ENCODE assay signal across 20 cellular contexts in the genomic region with DNA sequence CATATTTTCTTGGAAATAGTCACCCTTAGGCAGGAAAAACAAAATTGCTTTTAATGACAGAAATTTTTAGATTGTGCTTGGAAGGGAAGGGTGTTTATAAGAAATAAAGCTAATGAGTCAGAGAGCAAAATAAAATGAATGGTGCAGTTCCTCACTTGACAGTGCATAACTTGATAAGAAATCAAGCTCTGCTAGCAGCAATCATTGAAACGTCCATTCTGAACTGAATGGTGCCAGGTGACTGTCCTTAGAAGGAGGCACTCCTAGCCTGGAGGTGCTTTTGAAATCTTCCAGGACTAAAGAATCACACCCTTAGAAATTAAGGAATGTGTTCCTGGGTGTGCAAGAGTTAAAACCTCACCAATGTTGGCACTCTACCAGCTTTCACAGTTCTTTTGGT.
DNase-seq lines count a peak whose midpoint lies in the region; ATAC-seq and TF ChIP-seq lines count a peak whose summit lies in the region.
"Had no signal": no experiment of that assay in that cellular context is flagged by ENCODE, and none has a peak within 500 bp of the region (broad histone marks: within the 10 kb centered on the region; RNA-seq: fewer than 3 reads in every experiment).

No MANE protein-coding gene starts in this region.

- H3K9me3 ChIP-seq in OCI-LY1 (ENCODE audit: low read length) (no peaks in the 10 kb centered on the region), smooth muscle cell (replicated peaks; ENCODE audit: low read depth) (no peaks in the 10 kb centered on the region), WERI-Rb-1 (ENCODE audit: severe bottlenecking) (peaks cover 3% of the 10 kb centered on the region)
- H3K9me3 ChIP-seq: sigmoid colon had no signal

- ATAC-seq in left ventricle myocardium superior (peak; percentile 68), GM21381 (IDR thresholded peaks at IDR 0.05; ENCODE audit: unreplicated experiment) (no peak)
- ATAC-seq: activated naive CD4-positive, alpha-beta T cell treated with anti-CD3 and anti-CD28 coated beads, Interleukin-2, amount 50 U/mL, for 72 hours had no signal

- H3K27me3 ChIP-seq in OCI-LY1 (ENCODE audit: insufficient read depth, low read length) (no peaks in the 10 kb centered on the region), smooth muscle cell (ENCODE audit: low read depth) (no peaks in the 10 kb centered on the region), WERI-Rb-1 (ENCODE audit: insufficient read depth, low read depth, severe bottlenecking) (no peaks in the 10 kb centered on the region)
- H3K27me3 ChIP-seq: brain microvascular endothelial cell, sigmoid colon had no signal

- H3K4me3 ChIP-seq in OCI-LY1 (ENCODE audit: low read depth, low read length, poor library complexity, severe bottlenecking) (no peak overlapping the region), smooth muscle cell (no peak overlapping the region), WERI-Rb-1 (ENCODE audit: low read depth, low read length) (no peak overlapping the region)
- H3K4me3 ChIP-seq: dorsolateral prefrontal cortex, sigmoid colon had no signal

- H2AFZ ChIP-seq in OCI-LY1 (ENCODE audit: low read length) (no peak overlapping the region), smooth muscle cell (ENCODE audit: low read depth) (no peak overlapping the region)

- DNase-seq in amniotic epithelial cell (ENCODE audit: low read depth) (peak; percentile 77), left ventricle myocardium superior (no peak), smooth muscle cell (lab: John Stamatoyannopoulos, UW; ENCODE audit: unreplicated experiment) (no peak), NCI-H1417 (lab: John Stamatoyannopoulos, UW) (no peak), WERI-Rb-1 (no peak)
- DNase-seq: activated CD4-positive, alpha-beta memory T cell treated with anti-CD3 and anti-CD28 coated beads for 36 hours; activated T-cell treated with anti-CD3 and anti-CD28 coated beads, Interleukin-2, amount 50 U/mL, for 1 hour; brain microvascular endothelial cell; DMS53; dorsolateral prefrontal cortex; hippocampal formation; kidney glomerular epithelial cell; MV-4-11; NCI-H2029 treated with DMSO at 0.1 percent for 48 hours; NCI-H526; sigmoid colon had no signal

- H3K36me3 ChIP-seq in OCI-LY1 (ENCODE audit: insufficient read depth, low read length) (no peaks in the 10 kb centered on the region), smooth muscle cell (ENCODE audit: low read depth) (no peaks in the 10 kb centered on the region), WERI-Rb-1 (no peaks in the 10 kb centered on the region)
- H3K36me3 ChIP-seq: brain microvascular endothelial cell, sigmoid colon had no signal

- H3K4me2 ChIP-seq in OCI-LY1 (ENCODE audit: low read length) (no peak overlapping the region; the same call in 1 of the 2 replicates), smooth muscle cell (no peak overlapping the region)

- H3K4me1 ChIP-seq in OCI-LY1 (ENCODE audit: insufficient read depth, low read length, severe bottlenecking): peaks cover 75% of the 10 kb centered on the region
- H3K4me1 ChIP-seq in smooth muscle cell (ENCODE audit: low read depth): peaks cover 67% of the 10 kb centered on the region

- intact Hi-C loops in left ventricle myocardium superior (cut with micrococcal nuclease): no loop called here

- no peaks in the 10 kb centered on the region for H3K9me2 ChIP-seq in OCI-LY1 (ENCODE audit: low read depth, low read length)

- H4K20me1 ChIP-seq in OCI-LY1 (ENCODE audit: insufficient read depth, low read length) (no peaks in the 10 kb centered on the region), smooth muscle cell (ENCODE audit: low read depth) (no peaks in the 10 kb centered on the region)

- H3K9ac ChIP-seq in OCI-LY1 (ENCODE audit: low read length): no peak overlapping the region
- no peak overlapping the region for H3K9ac ChIP-seq in smooth muscle cell (ENCODE audit: low read depth)

- no peaks in the 10 kb centered on the region for H3F3A ChIP-seq in OCI-LY1 (ENCODE audit: insufficient read depth, low read length)
- peaks cover 16% of the 10 kb centered on the region for H3F3A ChIP-seq in smooth muscle cell (ENCODE audit: low read depth)

- 50% methylated on average over 1 of the region's 1 CpG for WGBS in smooth muscle cell (ENCODE audit: low lambda C conversion rate)

- H3K79me2 ChIP-seq in OCI-LY1 (ENCODE audit: insufficient read depth, low read length) (no peaks in the 10 kb centered on the region), smooth muscle cell (ENCODE audit: low read depth) (no peaks in the 10 kb centered on the region)

- H3K27ac ChIP-seq in OCI-LY1 (ENCODE audit: low read depth, low read length, poor library complexity, severe bottlenecking) (peak overlapping the region; percentile 52), smooth muscle cell (ENCODE audit: low read depth) (peak overlapping the region; percentile 86), WERI-Rb-1 (no peak overlapping the region)
- H3K27ac ChIP-seq: C4-2B had no signal

- TF ChIP-seq CTCF in OCI-LY1 (IDR thresholded peaks at IDR 0.05; ENCODE audit: low read length) (no peak), smooth muscle cell (IDR thresholded peaks at IDR 0.05; ENCODE audit: borderline replicate concordance, insufficient read depth, poor library complexity, severe bottlenecking) (no peak), WERI-Rb-1 (IDR thresholded peaks at IDR 0.05; ENCODE audit: low read depth, low read length) (no peak)
